Comparison of ENCODE assay signal across 1 cellular context in genomic region chr4:144338148-144338547, GRCh38.
TF ChIP-seq lines count a peak whose summit lies in the region.

No MANE protein-coding gene starts in this region.

TF ChIP-seq in WTC11, 78 proteins besides CTCF, POLR2A, EP300 and RAD21 (continued from another document):
- TF ChIP-seq FOXP1 (CRISPR knock-in tag; IDR thresholded peaks at IDR 0.05; ENCODE audit: borderline replicate concordance) (no peak), SMAD3 (CRISPR knock-in tag; IDR thresholded peaks at IDR 0.05; ENCODE audit: borderline replicate concordance) (no peak)
